In genomic region chr1:26278303-26278702, GRCh38 we compare ENCODE assay signal across 8 cellular contexts. TPM values are rescaled to one million over a fixed set of nuclear protein-coding genes. Genes with fewer than 3 reads are reported as not detected.
DNase-seq lines count a peak whose midpoint lies in the region; ATAC-seq and TF ChIP-seq lines count a peak whose summit lies in the region.

No MANE protein-coding gene starts in this region.

- H3K4me1 Mint-ChIP-seq in natural killer cell = peaks cover 63 to 73% of the 10 kb centered on the region in 2 donors

- peaks cover 75 to 86% (median 81%) of the 10 kb centered on the region in 10 experiments for H3K4me1 ChIP-seq in BLaER1 treated with 17β-estradiol and CSF1 and Interleukin-3, amounts not matched to agents 10 nM and 100 nM
- H3K4me1 ChIP-seq in colonic mucosa = peaks cover 28% of the 10 kb centered on the region

- peaks cover 6 to 34% (median 25%) of the 10 kb centered on the region in 11 experiments; a peak in 17 of 22 replicates for H4K20me1 ChIP-seq in BLaER1 treated with 17β-estradiol and CSF1 and Interleukin-3, amounts not matched to agents 10 nM and 100 nM

- no peaks in the 10 kb centered on the region for H3K36me3 Mint-ChIP-seq in natural killer cell

- peaks cover 22 to 73% (median 62%) of the 10 kb centered on the region in 11 experiments for H3K36me3 ChIP-seq in BLaER1 treated with 17β-estradiol and CSF1 and Interleukin-3, amounts not matched to agents 10 nM and 100 nM
- H3K36me3 ChIP-seq in colonic mucosa = peaks cover 7% of the 10 kb centered on the region

- peak overlapping the region; percentile 72 to 99 (median 95) for H3K27ac ChIP-seq in BLaER1 treated with 17β-estradiol and CSF1 and Interleukin-3, amounts not matched to agents 10 nM and 100 nM
- H3K27ac ChIP-seq in colonic mucosa = peak overlapping the region; percentile 95

- H3K27me3 ChIP-seq in BLaER1 treated with 17β-estradiol and CSF1 and Interleukin-3, amounts not matched to agents 10 nM and 100 nM = no peaks in the 10 kb centered on the region
- H3K27me3 ChIP-seq in colonic mucosa = no peaks in the 10 kb centered on the region

- intact Hi-C loops in colonic mucosa (cut with DNase I) = no loop called here
- intact Hi-C loops in natural killer cell (cut with micrococcal nuclease) = loop anchor here (2.0 to 5.0 kb wide), 2 partner anchors 99 to 192 kb away; no protein-coding TSS in a partner anchor

- H3K9ac ChIP-seq in BLaER1 treated with 17β-estradiol and CSF1 and Interleukin-3, amounts not matched to agents 10 nM and 100 nM = peak overlapping the region; percentile 72 to 99 (median 97)
- peak overlapping the region; percentile 38 to 82 for H3K9ac ChIP-seq in colonic mucosa (ENCODE audit: low read depth in 2 of 2, low read length in 2 of 2)

- no peaks in the 10 kb centered on the region for H3K27me3 Mint-ChIP-seq in natural killer cell (ENCODE audit: low read depth in 2 of 2)

- H3K27ac Mint-ChIP-seq in natural killer cell = peak overlapping the region; percentile 82 to 86

- ATAC-seq in natural killer cell = no peak
- no peak for ATAC-seq in GM18861 (IDR thresholded peaks at IDR 0.05; ENCODE audit: unreplicated experiment)
- no peak for ATAC-seq in GM19351 (IDR thresholded peaks at IDR 0.05; ENCODE audit: unreplicated experiment)
- no peak for ATAC-seq in GM19452 (IDR thresholded peaks at IDR 0.05; ENCODE audit: unreplicated experiment)

- DNase-seq in NCI-H460 (ENCODE audit: extremely low read depth, low read depth) (peak; percentile 73), colonic mucosa (peak; percentile 92), natural killer cell (no peak), NCI-H226 (no peak)

- no peaks in the 10 kb centered on the region for H3K9me3 ChIP-seq in BLaER1 treated with 17β-estradiol and CSF1 and Interleukin-3, amounts not matched to agents 10 nM and 100 nM (replicated peaks in 1 of 11)
- no peaks in the 10 kb centered on the region for H3K9me3 ChIP-seq in colonic mucosa

- H3K4me3 Mint-ChIP-seq in natural killer cell = peak overlapping the region; percentile 72

- TF ChIP-seq CTCF in colonic mucosa (IDR thresholded peaks at IDR 0.05) = no peak
- no peak for TF ChIP-seq CTCF in natural killer cell (IDR thresholded peaks at IDR 0.05)

- H3K4me3 ChIP-seq in BLaER1 treated with 17β-estradiol and CSF1 and Interleukin-3, amounts not matched to agents 10 nM and 100 nM = peak overlapping the region in 6 of 10 experiments; percentile 84 to 92 (median 88); a peak in 11 of 20 replicates
- no peak overlapping the region for H3K4me3 ChIP-seq in colonic mucosa

- no peaks in the 10 kb centered on the region for H3K9me3 Mint-ChIP-seq in natural killer cell

- H3K4me2 ChIP-seq in BLaER1 treated with 17β-estradiol and CSF1 and Interleukin-3, amounts not matched to agents 10 nM and 100 nM = peak overlapping the region; percentile 94 to 100 (median 98)

RNA-seq across cellular contexts. Expression of gene SH3BGRL3, which starts 1.6 kb away (rescaled TPM):
- total RNA-seq in NCI-H460 (2014; rRNA removed; shearing (Covaris generic)) = 36.5 and 42.7 TPM in 2 replicates
- polyA plus RNA-seq in NCI-H460 (2014; cell fraction: nucleus; rRNA removed) = 7.6 and 14.2 TPM in 2 replicates
- total RNA-seq in colonic mucosa = 100 to 1,000 TPM; 361 to 478 TPM
- 100 to 1,000 TPM; 396 to 488 (median 437) TPM for total RNA-seq in natural killer cell

RNA-seq across cellular contexts. Expression of gene UBXN11, which starts 28.1 kb away (rescaled TPM):
- 3.9 and 4.2 TPM in 2 replicates for total RNA-seq in NCI-H460 (2014; rRNA removed; shearing (Covaris generic))
- polyA plus RNA-seq in NCI-H460 (2014; cell fraction: nucleus; rRNA removed) = 33.3 and 34.1 TPM in 2 replicates
- total RNA-seq in colonic mucosa = 10 to 100 TPM in 1 of 2 donors, 1 to 10 TPM in 1; 8.7 to 25.7 TPM
- total RNA-seq in natural killer cell = 10 to 100 TPM; 22.7 to 32.0 (median 31.7) TPM

RNA-seq across cellular contexts. Expression of gene CD52, which starts 39.5 kb away (rescaled TPM):
- total RNA-seq in NCI-H460 (2014; rRNA removed; shearing (Covaris generic)) = not detected in 2 replicates
- polyA plus RNA-seq in NCI-H460 (2014; cell fraction: nucleus; rRNA removed) = not detected in 2 replicates
- 10 to 100 TPM in 1 of 2 donors, 1 to 10 TPM in 1; 9.4 to 13.1 TPM for total RNA-seq in colonic mucosa
- total RNA-seq in natural killer cell = 100 to 1,000 TPM; 454 to 485 (median 482) TPM

RNA-seq across cellular contexts. Expression of gene CEP85, which starts 44.3 kb away (rescaled TPM):
- total RNA-seq in NCI-H460 (2014; rRNA removed; shearing (Covaris generic)) = 32.3 and 36.8 TPM in 2 replicates
- polyA plus RNA-seq in NCI-H460 (2014; cell fraction: nucleus; rRNA removed) = 86.5 and 90.6 TPM in 2 replicates
- total RNA-seq in colonic mucosa = 10 to 100 TPM; 10.7 to 18.8 TPM
- total RNA-seq in natural killer cell = 10 to 100 TPM; 13.0 to 20.4 (median 18.0) TPM

Comparison
In these comparisons a context has a peak if more than half of its experiments do, and no peak if none do; other contexts are left out.
1. DNase-seq: peak in NCI-H460 (single experiment) and colonic mucosa (single experiment); none in natural killer cell (single experiment) and NCI-H226 (single experiment).
2. RNA of gene CD52, which starts 39.5 kb away (total RNA-seq): 454 to 485 TPM in natural killer cell; 9.4 to 13.1 TPM in colonic mucosa and not detected in NCI-H460; every median in the first group is over 10 times any median in the second.